Comparison of ENCODE assay signal across 8 cellular contexts in genomic region chr7:44038961-44039558, GRCh38. TPM values are rescaled to one million over a fixed set of nuclear protein-coding genes. Genes with fewer than 3 reads are reported as not detected.
DNase-seq lines count a peak whose midpoint lies in the region; ATAC-seq and TF ChIP-seq lines count a peak whose summit lies in the region.
"Not testable (repeated sequence)": the region's sequence is repeated elsewhere in the genome, so short reads cannot be mapped to it uniquely, and the experiment has no call there.

No MANE protein-coding gene starts in this region.

- peak overlapping the region; percentile 65 for H3K4me3 Mint-ChIP-seq in CD8-positive, alpha-beta T cell
- H3K4me3 Mint-ChIP-seq in endothelial cell (ENCODE audit: unreplicated experiment): peak overlapping the region; percentile 73

- peaks cover 12% of the 10 kb centered on the region for H3K36me3 Mint-ChIP-seq in CD8-positive, alpha-beta T cell
- not testable (repeated sequence) for H3K36me3 Mint-ChIP-seq in endothelial cell (ENCODE audit: low read depth, unreplicated experiment)

- not testable (repeated sequence) for H2BK120ac ChIP-seq in mesendoderm (ENCODE audit: low read depth, low read length)

- not testable (repeated sequence) for H2AFZ ChIP-seq in OCI-LY3 (ENCODE audit: low read depth, low read length)

- not testable (repeated sequence) for H3K23ac ChIP-seq in mesendoderm (ENCODE audit: low read length)

- WGBS in mesendoderm (ENCODE audit: extremely low coverage, insufficient coverage, low lambda C conversion rate): no CpG with 5 or more reads among the region's 26 CpGs

- 0 out of 2 replicates have a peak overlapping the region, but pooled peaks have one; percentile 17 for H3K4me2 ChIP-seq in OCI-LY3 (ENCODE audit: low read length)
- not testable (repeated sequence) for H3K4me2 ChIP-seq in mesendoderm (ENCODE audit: low read length)

- H3K27ac ChIP-seq in CD8-positive, alpha-beta T cell (ENCODE audit: low read depth, low read length); HUES48 (ENCODE audit: low read depth, low read length); OCI-LY3 (ENCODE audit: low read length); mesendoderm (ENCODE audit: low read depth, low read length): not testable (repeated sequence)

- H3K4me3 ChIP-seq in CD8-positive, alpha-beta T cell (ENCODE audit: low read depth, low read length); OCI-LY3 (ENCODE audit: low read length); mesendoderm (ENCODE audit: low read length): not testable (repeated sequence)
- peak overlapping the region; percentile 44; the same call in 1 of the 2 replicates for H3K4me3 ChIP-seq in HUES48 (ENCODE audit: low read depth, low read length)

- POLR2A ChIA-PET in CD8-positive, alpha-beta T cell (lab: Charles Lee): not testable (repeated sequence)

- not testable (repeated sequence) for H3K4me1 ChIP-seq in CD8-positive, alpha-beta T cell (ENCODE audit: insufficient read depth, low read length); HUES48 (ENCODE audit: control insufficient read depth, insufficient read depth, low read length); OCI-LY3 (ENCODE audit: low read length); mesendoderm (ENCODE audit: control insufficient read depth, low read depth, low read length)

- not testable (repeated sequence) for H3K9me3 Mint-ChIP-seq in CD8-positive, alpha-beta T cell; endothelial cell (ENCODE audit: unreplicated experiment)

- H2AK5ac ChIP-seq in mesendoderm (ENCODE audit: low read length): not testable (repeated sequence)

- H2BK15ac ChIP-seq in mesendoderm (replicated peaks; ENCODE audit: low read depth): not testable (repeated sequence)

- peak; percentile 72 for ATAC-seq in CD8-positive, alpha-beta T cell
- peak; percentile 72 for ATAC-seq in GM21447 (IDR thresholded peaks at IDR 0.05; ENCODE audit: unreplicated experiment)

- intact Hi-C loops in CD8-positive, alpha-beta T cell (cut with DNase I, micrococcal nuclease): not testable (repeated sequence)

- not testable (repeated sequence) for TF ChIP-seq CTCF in CD8-positive, alpha-beta T cell (IDR thresholded peaks at IDR 0.05); OCI-LY3 (IDR thresholded peaks at IDR 0.05; ENCODE audit: low read depth, low read length); endothelial cell (IDR thresholded peaks at IDR 0.05; ENCODE audit: unreplicated experiment)

- not testable (repeated sequence) for H4K20me1 ChIP-seq in OCI-LY3 (ENCODE audit: insufficient read depth, low read length)

- H3K79me2 ChIP-seq in OCI-LY3 (ENCODE audit: low read length); mesendoderm (ENCODE audit: control insufficient read depth, insufficient read depth, low read length): not testable (repeated sequence)

- not testable (repeated sequence) for H3K9ac ChIP-seq in HUES48 (ENCODE audit: low read depth, low read length); OCI-LY3 (ENCODE audit: low read length); mesendoderm (ENCODE audit: low read length)

- not testable (repeated sequence) for H3K9me3 ChIP-seq in CD8-positive, alpha-beta T cell (ENCODE audit: low read length); HUES48 (ENCODE audit: control insufficient read depth, insufficient read depth, low read length); OCI-LY3 (ENCODE audit: insufficient read depth, low read length)

- peak overlapping the region; percentile 89 for H3K27ac Mint-ChIP-seq in CD8-positive, alpha-beta T cell
- H3K27ac Mint-ChIP-seq in endothelial cell (ENCODE audit: unreplicated experiment): not testable (repeated sequence)

- not testable (repeated sequence) for H3K27me3 ChIP-seq in CD8-positive, alpha-beta T cell (ENCODE audit: insufficient read depth, low read length); HUES48 (ENCODE audit: control insufficient read depth, insufficient read depth, low read length); OCI-LY3 (ENCODE audit: low read depth, low read length); mesendoderm (ENCODE audit: insufficient read depth, low read length, poor library complexity)

- H4K8ac ChIP-seq in mesendoderm (ENCODE audit: low read depth, low read length): not testable (repeated sequence)

- not testable (repeated sequence) for H4K5ac ChIP-seq in mesendoderm (ENCODE audit: low read length)

- H3K4me1 Mint-ChIP-seq in CD8-positive, alpha-beta T cell (ENCODE audit: low read depth): peaks cover 15% of the 10 kb centered on the region
- not testable (repeated sequence) for H3K4me1 Mint-ChIP-seq in endothelial cell (ENCODE audit: unreplicated experiment)

- not testable (repeated sequence) for H3K36me3 ChIP-seq in CD8-positive, alpha-beta T cell (ENCODE audit: insufficient read depth, low read length); HUES48 (ENCODE audit: control insufficient read depth, insufficient read depth, low read length); OCI-LY3 (replicated peaks; ENCODE audit: low read depth, low read length); mesendoderm (ENCODE audit: control insufficient read depth, insufficient read depth, low read length)

- CTCF ChIA-PET in CD8-positive, alpha-beta T cell (lab: Charles Lee): not testable (repeated sequence)

- peak; percentile 58 to 94 (median 76) for DNase-seq in CD8-positive, alpha-beta T cell
- peak; percentile 69 for DNase-seq in activated T-cell treated with anti-CD3 and anti-CD28 coated beads for 48 hours (ENCODE audit: low read depth)
- DNase-seq in endothelial cell (ENCODE audit: low spot score): peak; percentile 65
- peak; percentile 75 for DNase-seq in mesendoderm
- peak; percentile 50 for DNase-seq in stimulated activated CD8-positive, alpha-beta memory T cell treated with anti-CD3 and anti-CD28 coated beads, Interleukin-12 subunit alpha, Interleukin-12 subunit beta, amount 100 ng/mL, for 1 hour (ENCODE audit: low read depth)

- not testable (repeated sequence) for H3K56ac ChIP-seq in mesendoderm (ENCODE audit: low read length)

- H3K27me3 Mint-ChIP-seq in CD8-positive, alpha-beta T cell (ENCODE audit: low read depth); endothelial cell (ENCODE audit: unreplicated experiment): not testable (repeated sequence)

- not testable (repeated sequence) for H3K4ac ChIP-seq in mesendoderm (ENCODE audit: low read depth, low read length)

- H3K18ac ChIP-seq in mesendoderm (ENCODE audit: low read length): not testable (repeated sequence)

- not testable (repeated sequence) for H3K79me1 ChIP-seq in mesendoderm (ENCODE audit: low read length)

- not testable (repeated sequence) for H2BK5ac ChIP-seq in mesendoderm (ENCODE audit: low read length)

RNA-seq across cellular contexts. Expression of gene DBNL, which starts 5.4 kb away (rescaled TPM):
- total RNA-seq in CD8-positive, alpha-beta T cell: 10 to 100 TPM; 82.1 to 84.8 TPM
- total RNA-seq in endothelial cell (ENCODE audit: unreplicated experiment): 47.5 TPM
- 28.8 TPM for polyA plus RNA-seq in mesendoderm (2013, experiment 1 of 2)
- 29.1 TPM for polyA plus RNA-seq in mesendoderm (2013, experiment 2 of 2)

RNA-seq across cellular contexts. Expression of gene PGAM2, which starts 26.3 kb away (rescaled TPM):
- total RNA-seq in CD8-positive, alpha-beta T cell: 1 to 10 TPM; 1.1 to 1.5 TPM
- not detected for total RNA-seq in endothelial cell (ENCODE audit: unreplicated experiment)
- 1.1 TPM for polyA plus RNA-seq in mesendoderm (2013, experiment 1 of 2)
- 0.95 TPM for polyA plus RNA-seq in mesendoderm (2013, experiment 2 of 2)

RNA-seq across cellular contexts. Expression of gene SPDYE1, which starts 41.4 kb away (rescaled TPM):
- not detected for total RNA-seq in CD8-positive, alpha-beta T cell
- not detected for total RNA-seq in endothelial cell (ENCODE audit: unreplicated experiment)
- not detected for polyA plus RNA-seq in mesendoderm (2013, experiment 1 of 2)
- polyA plus RNA-seq in mesendoderm (2013, experiment 2 of 2): not detected

RNA-seq across cellular contexts. Expression of gene POLM, which starts 43.3 kb away (rescaled TPM):
- 10 to 100 TPM; 35.7 to 42.0 TPM for total RNA-seq in CD8-positive, alpha-beta T cell
- total RNA-seq in endothelial cell (ENCODE audit: unreplicated experiment): 16.9 TPM
- 5.5 TPM for polyA plus RNA-seq in mesendoderm (2013, experiment 1 of 2)
- polyA plus RNA-seq in mesendoderm (2013, experiment 2 of 2): 5.6 TPM
